8 cellular contexts compared by ENCODE assay signal in genomic region chr16:30585400-30586191, GRCh38. TPM values are rescaled to one million over a fixed set of nuclear protein-coding genes. Genes with fewer than 3 reads are reported as not detected.
DNase-seq lines count a peak whose midpoint lies in the region; ATAC-seq and TF ChIP-seq lines count a peak whose summit lies in the region.

TSS of gene ZNF785 (minus strand) at chr16:30585697. CDS start at chr16:30585611, 86 bp downstream.

- H3K27ac ChIP-seq in upper lobe of left lung: peak within 1 kb of the TSS; percentile 86 to 97 (median 93)

- no peak for TF ChIP-seq EP300 in upper lobe of left lung (IDR thresholded peaks at IDR 0.05)

- H3K4me3 ChIP-seq in GM08714 (ENCODE audit: low read length): peak within 1 kb of the TSS; percentile 83
- H3K4me3 ChIP-seq in upper lobe of left lung: peak within 1 kb of the TSS; percentile 68 to 87 (median 82)

- H3K27me3 ChIP-seq in upper lobe of left lung: no peaks in the 10 kb centered on the region

- DNase-seq in NCI-H1417 (lab: John Stamatoyannopoulos, UW): peak; percentile 92 to 99 (median 99)
- DNase-seq in T-helper 1 cell: peak; percentile 84 to 96 (median 90)
- DNase-seq in amniotic stem cell (lab: John Stamatoyannopoulos, UW): peak; percentile 93
- peak; percentile 97 for DNase-seq in left cardiac atrium
- DNase-seq in posterior cingulate gyrus: peak; percentile 92 to 99 (median 96)
- peak; percentile 96 to 99 for DNase-seq in upper lobe of left lung

- H3K36me3 ChIP-seq in upper lobe of left lung: peaks cover 0 to 27% (median 19%) of the 10 kb centered on the region in 4 donors

- peaks cover 12 to 24% (median 15%) of the 10 kb centered on the region in 4 donors for H3K4me1 ChIP-seq in upper lobe of left lung

- peak; percentile 90 for ATAC-seq in HG02588 (IDR thresholded peaks at IDR 0.05; ENCODE audit: unreplicated experiment)
- peak; percentile 99 for ATAC-seq in left cardiac atrium
- peak; percentile 99 to 100 for ATAC-seq in upper lobe of left lung (ENCODE audit: low FRiP score in 2 of 2)

- intact Hi-C loops in left cardiac atrium (cut with DNase I) (loop anchor here in 1 of 2 donors (1.0 to 10.0 kb wide), 2 partner anchors 27 to 49 kb away; partner anchors contain the start of gene ZNF764), posterior cingulate gyrus (cut with DNase I) (loop anchor here (5.0 kb wide), 1 partner anchor 42 kb away; no protein-coding TSS in a partner anchor)

- WGBS in upper lobe of left lung, 2 donors: 0% methylated on average over 24 to 30 of the region's 50 CpGs

- no peaks in the 10 kb centered on the region for H3K9me3 ChIP-seq in upper lobe of left lung

- peak in 2 of 4 donors; percentile 38 to 58 for TF ChIP-seq POLR2A in upper lobe of left lung (IDR thresholded peaks at IDR 0.05)

- peak in 4 of 6 experiments; percentile 14 to 50 (median 42) for TF ChIP-seq CTCF in upper lobe of left lung (IDR thresholded peaks at IDR 0.05)

RNA-seq across cellular contexts. Expression of gene ZNF785, which starts in this region (rescaled TPM):
- total RNA-seq in left cardiac atrium: 1 to 10 TPM; 8.2 to 9.8 TPM
- 10 to 100 TPM in 4 of 6 donors, 1 to 10 TPM in 2; 7.3 to 52.4 (median 15.3) TPM for total RNA-seq in upper lobe of left lung

Comparison
In these comparisons a context has a peak if more than half of its experiments do, and no peak if none do; other contexts are left out.
1. Peak in every context shown above with its lines: DNase-seq, ATAC-seq, H3K4me3 ChIP-seq and H3K27ac ChIP-seq.